In the genomic region with DNA sequence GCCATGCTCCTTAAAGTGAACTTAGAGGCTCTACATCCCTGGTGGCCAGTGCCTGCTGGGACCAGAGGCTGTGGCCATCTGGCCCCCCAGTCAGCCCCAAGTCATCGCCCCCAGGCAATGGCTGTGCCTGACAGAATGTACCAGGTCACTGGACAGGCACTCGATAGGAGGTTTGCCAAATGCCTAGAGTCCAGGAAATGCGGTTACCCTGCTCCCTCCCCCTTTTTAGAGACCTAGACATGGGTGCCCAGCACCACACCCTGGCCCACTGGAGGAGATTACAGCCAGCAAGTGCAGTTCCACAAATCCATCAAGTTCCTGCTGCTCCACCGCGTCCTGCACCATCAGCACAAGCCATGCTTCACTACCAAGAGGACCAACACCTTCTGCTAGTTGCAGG, we compare ENCODE assay signal across 23 cellular contexts.
"Had no signal": no experiment of that assay in that cellular context is flagged by ENCODE, and none has a peak within 500 bp of the region (broad histone marks: within the 10 kb centered on the region; RNA-seq: fewer than 3 reads in every experiment).

No MANE protein-coding gene starts in this region.

- H3K4me1 Mint-ChIP-seq: activated CD4-positive, alpha-beta T cell treated with anti-CD3 and anti-CD28 coated beads for 36 hours; activated naive CD4-positive, alpha-beta T cell treated with anti-CD3 and anti-CD28 coated beads, Interleukin-2, amount 50 U/mL, for 24 hours; memory B cell; naive thymus-derived CD8-positive, alpha-beta T cell had no signal

- H3K36me3 ChIP-seq: adrenal gland, neutrophil, upper lobe of left lung had no signal

- H3K27me3 ChIP-seq: adrenal gland, foreskin keratinocyte, neutrophil, testis, upper lobe of left lung had no signal

- H3K27ac Mint-ChIP-seq: activated CD4-positive, alpha-beta T cell treated with anti-CD3 and anti-CD28 coated beads for 36 hours; activated CD8-positive, alpha-beta T cell treated with anti-CD3 and anti-CD28 coated beads for 36 hours; activated naive CD4-positive, alpha-beta T cell treated with anti-CD3 and anti-CD28 coated beads, Interleukin-2, amount 50 U/mL, for 24 hours; effector memory CD8-positive, alpha-beta T cell; memory B cell; stimulated activated naive CD8-positive, alpha-beta T cell treated with anti-CD3 and anti-CD28 coated beads, Interleukin-15, Interleukin-2, amounts not matched to agents 100 ng/mL and 50 ng/mL, for 24 hours had no signal

- H3K36me3 Mint-ChIP-seq: activated naive CD4-positive, alpha-beta T cell treated with anti-CD3 and anti-CD28 coated beads, Interleukin-2, amount 50 U/mL, for 24 hours; memory B cell; naive thymus-derived CD8-positive, alpha-beta T cell had no signal

- H3K4me3 Mint-ChIP-seq: activated CD4-positive, alpha-beta T cell treated with anti-CD3 and anti-CD28 coated beads for 36 hours; activated CD8-positive, alpha-beta T cell treated with anti-CD3 and anti-CD28 coated beads for 36 hours; activated naive CD4-positive, alpha-beta T cell treated with anti-CD3 and anti-CD28 coated beads, Interleukin-2, amount 50 U/mL, for 24 hours; activated T-cell treated with anti-CD3 and anti-CD28 coated beads, Interleukin-2, amount 50 U/mL, for 4 hours; effector memory CD8-positive, alpha-beta T cell; memory B cell; naive thymus-derived CD8-positive, alpha-beta T cell; stimulated activated naive CD8-positive, alpha-beta T cell treated with anti-CD3 and anti-CD28 coated beads, Interleukin-15, Interleukin-2, amounts not matched to agents 100 ng/mL and 50 ng/mL, for 24 hours had no signal

- DNase-seq: activated CD4-positive, alpha-beta T cell treated with anti-CD3 and anti-CD28 coated beads for 36 hours; activated CD8-positive, alpha-beta T cell treated with anti-CD3 and anti-CD28 coated beads for 36 hours; activated effector memory CD4-positive, alpha-beta T cell treated with Interleukin-2 at 50 U/mL for 16 hours; activated T-cell treated with anti-CD3 and anti-CD28 coated beads, Interleukin-2, amount 50 U/mL, for 4 hours; adrenal gland; dermis blood vessel endothelial cell; effector memory CD8-positive, alpha-beta T cell; foreskin keratinocyte; glutamatergic neuron; hypothalamus; left ventricle myocardium superior; naive thymus-derived CD8-positive, alpha-beta T cell; posterior cingulate gyrus; stimulated activated CD4-positive, alpha-beta T cell treated with anti-CD3 and anti-CD28 coated beads, Interleukin-15, amount 100 ng/mL, for 24 hours; stimulated activated CD4-positive, alpha-beta T cell treated with anti-CD3 and anti-CD28 coated beads, Interleukin-4, amount 100 ng/mL, for 24 hours; stimulated activated CD8-positive, alpha-beta memory T cell treated with anti-CD3 and anti-CD28 coated beads, Interleukin-4, amount 100 ng/mL, for 48 hours; T-helper 2 cell; testis; upper lobe of left lung had no signal

- H3K4me1 ChIP-seq: adrenal gland, foreskin keratinocyte, testis, upper lobe of left lung had no signal

- ATAC-seq: activated CD4-positive, alpha-beta T cell treated with anti-CD3 and anti-CD28 coated beads for 36 hours; activated CD8-positive, alpha-beta T cell treated with anti-CD3 and anti-CD28 coated beads for 36 hours; activated T-cell treated with anti-CD3 and anti-CD28 coated beads, Interleukin-2, amount 50 U/mL, for 4 hours; effector memory CD8-positive, alpha-beta T cell; foreskin keratinocyte; left ventricle myocardium superior; naive thymus-derived CD8-positive, alpha-beta T cell had no signal

- H3K4me3 ChIP-seq: adrenal gland, testis, upper lobe of left lung had no signal

- H3K27me3 Mint-ChIP-seq: activated CD4-positive, alpha-beta T cell treated with anti-CD3 and anti-CD28 coated beads for 36 hours; activated CD8-positive, alpha-beta T cell treated with anti-CD3 and anti-CD28 coated beads for 36 hours; activated naive CD4-positive, alpha-beta T cell treated with anti-CD3 and anti-CD28 coated beads, Interleukin-2, amount 50 U/mL, for 24 hours; effector memory CD8-positive, alpha-beta T cell; memory B cell; naive thymus-derived CD8-positive, alpha-beta T cell; stimulated activated naive CD8-positive, alpha-beta T cell treated with anti-CD3 and anti-CD28 coated beads, Interleukin-15, Interleukin-2, amounts not matched to agents 100 ng/mL and 50 ng/mL, for 24 hours had no signal

- H3K27ac ChIP-seq: adrenal gland, foreskin keratinocyte, neutrophil, testis, upper lobe of left lung had no signal

- H3K9me3 ChIP-seq: adrenal gland, neutrophil, testis, upper lobe of left lung had no signal

- H3K9me3 Mint-ChIP-seq: activated CD8-positive, alpha-beta T cell treated with anti-CD3 and anti-CD28 coated beads for 36 hours; activated naive CD4-positive, alpha-beta T cell treated with anti-CD3 and anti-CD28 coated beads, Interleukin-2, amount 50 U/mL, for 24 hours; activated T-cell treated with anti-CD3 and anti-CD28 coated beads, Interleukin-2, amount 50 U/mL, for 4 hours; effector memory CD8-positive, alpha-beta T cell; memory B cell; naive thymus-derived CD8-positive, alpha-beta T cell; stimulated activated naive CD8-positive, alpha-beta T cell treated with anti-CD3 and anti-CD28 coated beads, Interleukin-15, Interleukin-2, amounts not matched to agents 100 ng/mL and 50 ng/mL, for 24 hours had no signal
